12 cellular contexts compared by ENCODE assay signal in the genomic region with DNA sequence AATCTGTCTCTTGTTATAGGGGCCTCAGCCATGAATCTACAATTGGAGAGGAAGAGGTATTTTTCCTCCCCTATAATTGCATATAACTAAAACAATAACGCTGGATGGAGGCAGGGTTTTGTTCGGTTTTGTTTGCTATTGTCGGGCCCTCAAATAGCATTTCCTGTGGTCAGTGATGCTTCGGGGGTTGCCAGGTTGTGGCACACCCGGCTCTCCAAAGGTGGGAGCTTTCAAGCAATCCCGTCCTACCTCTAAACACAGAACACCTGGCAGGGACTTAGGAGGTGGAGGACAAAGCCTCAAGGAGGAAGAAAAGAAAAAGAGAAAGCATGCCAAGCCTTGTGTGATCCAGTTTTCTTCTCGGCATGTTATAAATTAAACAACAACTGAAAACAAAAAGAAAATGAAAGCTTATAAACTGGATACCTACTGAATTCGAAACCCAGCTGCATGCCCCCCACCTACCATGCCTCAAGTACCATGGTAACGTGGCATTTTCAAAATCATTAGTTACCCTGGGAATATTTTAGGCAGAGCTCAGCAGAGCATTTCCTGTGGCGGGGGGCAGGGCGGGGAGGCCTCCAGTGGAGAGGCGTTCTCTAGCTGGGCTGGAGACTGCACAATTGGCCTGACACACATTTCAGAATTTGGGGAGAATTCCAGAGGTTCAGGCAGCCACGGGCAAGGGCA.
DNase-seq lines count a peak whose midpoint lies in the region; ATAC-seq and TF ChIP-seq lines count a peak whose summit lies in the region.
"Had no signal": no experiment of that assay in that cellular context is flagged by ENCODE, and none has a peak within 500 bp of the region (broad histone marks: within the 10 kb centered on the region; RNA-seq: fewer than 3 reads in every experiment).

No MANE protein-coding gene starts in this region.

- ATAC-seq in HG02759 (IDR thresholded peaks at IDR 0.05; ENCODE audit: unreplicated experiment): peak; percentile 64
- no peak for ATAC-seq in upper lobe of right lung

- intact Hi-C loops in upper lobe of right lung (cut with DNase I): no loop called here

- peak overlapping the region; percentile 60 for H3K9ac ChIP-seq in adipocyte (ENCODE audit: low read length)

- H3K27me3 ChIP-seq in adipocyte (replicated peaks; ENCODE audit: control insufficient read depth, insufficient read depth, low read length): no peaks in the 10 kb centered on the region
- no peaks in the 10 kb centered on the region for H3K27me3 ChIP-seq in upper lobe of right lung
- H3K27me3 ChIP-seq: heart right ventricle had no signal

- H3K36me3 ChIP-seq in adipocyte (ENCODE audit: control insufficient read depth, insufficient read depth, low read length, severe bottlenecking): no peaks in the 10 kb centered on the region
- H3K36me3 ChIP-seq in upper lobe of right lung: no peaks in the 10 kb centered on the region
- H3K36me3 ChIP-seq: heart right ventricle had no signal

- peak; percentile 63 for DNase-seq in GM03348 (ENCODE audit: low spot score)
- DNase-seq in adipocyte (ENCODE audit: low read depth): no peak
- DNase-seq in upper lobe of right lung: no peak
- no peak for DNase-seq in HPDE6-E6E7 (ENCODE audit: extremely low spot score)
- no peak for DNase-seq in D341Med (ENCODE audit: low spot score)
- DNase-seq in NCI-H2196 (lab: John Stamatoyannopoulos, UW; ENCODE audit: unreplicated experiment): no peak
- DNase-seq: heart right ventricle; naive B cell; stimulated activated CD4-positive, alpha-beta T cell treated with anti-CD3 and anti-CD28 coated beads, Interleukin-2, amount 100 ng/mL, for 48 hours had no signal

- no peaks in the 10 kb centered on the region for H3K9me3 Mint-ChIP-seq in nephron

- no peaks in the 10 kb centered on the region for H3K36me3 Mint-ChIP-seq in nephron (ENCODE audit: low read depth)
- H3K36me3 Mint-ChIP-seq: naive B cell had no signal

- TF ChIP-seq CTCF in nephron (IDR thresholded peaks at IDR 0.05; ENCODE audit: unreplicated experiment in 3 of 3): no peak
- TF ChIP-seq CTCF in upper lobe of right lung (IDR thresholded peaks at IDR 0.05): no peak

- H3K9me3 ChIP-seq in adipocyte (ENCODE audit: control insufficient read depth, low read length) (no peaks in the 10 kb centered on the region), upper lobe of right lung (no peaks in the 10 kb centered on the region)
- H3K9me3 ChIP-seq: heart right ventricle had no signal

- H3K4me1 ChIP-seq in adipocyte (ENCODE audit: control insufficient read depth, insufficient read depth, low read length) (peaks cover 49% of the 10 kb centered on the region), upper lobe of right lung (no peaks in the 10 kb centered on the region)

- H3K4me3 Mint-ChIP-seq in nephron: no peak overlapping the region
- H3K4me3 Mint-ChIP-seq: dendritic cell treated with granulocyte-macrophage colony-stimulating factor and Interleukin-4, amounts not matched to agents 40 ng/mL and 50 ng/mL, for 4 days; naive B cell had no signal

- H3K4me3 ChIP-seq in adipocyte (ENCODE audit: low read length) (peak overlapping the region; percentile 39), upper lobe of right lung (no peak overlapping the region)

- peaks cover 3% of the 10 kb centered on the region for H3K27me3 Mint-ChIP-seq in nephron (ENCODE audit: low read depth)

- H3K27ac Mint-ChIP-seq in nephron: peak overlapping the region in 2 of 3 experiments; percentile 1 to 49
- H3K27ac Mint-ChIP-seq: dendritic cell treated with granulocyte-macrophage colony-stimulating factor and Interleukin-4, amounts not matched to agents 40 ng/mL and 50 ng/mL, for 4 days had no signal

- no peak overlapping the region for H3K27ac ChIP-seq in upper lobe of right lung

- peaks cover 10% of the 10 kb centered on the region for H3K4me1 Mint-ChIP-seq in nephron
- H3K4me1 Mint-ChIP-seq: naive B cell had no signal
